ENCODE assay signal across 14 cellular contexts in genomic region chr9:83959061-83959460, GRCh38. TPM values are rescaled to one million over a fixed set of nuclear protein-coding genes. Genes with fewer than 3 reads are reported as not detected.
A peak's percentile ranks its signal among the peaks of the same experiment; 100 is the strongest.
DNase-seq lines count a peak whose midpoint lies in the region; ATAC-seq and TF ChIP-seq lines count a peak whose summit lies in the region.
"Had no signal": no experiment of that assay in that cellular context is flagged by ENCODE, and none has a peak within 500 bp of the region (broad histone marks: within the 10 kb centered on the region; RNA-seq: fewer than 3 reads in every experiment).

No MANE protein-coding gene starts in this region.

- H2AFZ ChIP-seq in osteoblast (ENCODE audit: low read length), result no peak overlapping the region

- H3K4me3 ChIP-seq in osteoblast (ENCODE audit: insufficient read depth, low read length), result no peak overlapping the region
- H3K4me3 ChIP-seq in upper lobe of left lung, result no peak overlapping the region
- H3K4me3 ChIP-seq in effector memory CD4-positive, alpha-beta T cell (ENCODE audit: insufficient read depth, low read depth, low read length, poor library complexity, severe bottlenecking), result no peak overlapping the region
- H3K4me3 ChIP-seq: suprapubic skin had no signal

- DNase-seq in EL, result peak; percentile 82
- peak; percentile 33 for DNase-seq in NCI-H2196 (lab: John Stamatoyannopoulos, UW; ENCODE audit: unreplicated experiment)
- DNase-seq in dedifferentiated amniotic fluid mesenchymal stem cell (ENCODE audit: extremely low spot score), result peak; percentile 84
- DNase-seq in osteoblast (ENCODE audit: insufficient read length, low spot score, missing footprints), result peak; percentile 82
- no peak for DNase-seq in upper lobe of left lung
- DNase-seq in activated CD8-positive, alpha-beta T cell treated with anti-CD3 and anti-CD28 coated beads, Interleukin-2, amount 10 ng/mL, durations not matched to agents 7 days and 5 days, result no peak
- no peak for DNase-seq in effector memory CD4-positive, alpha-beta T cell
- DNase-seq in SHP77 (lab: John Stamatoyannopoulos, UW), result no peak
- DNase-seq: activated naive CD8-positive, alpha-beta T cell treated with anti-CD3 and anti-CD28 coated beads, Interleukin-2, amount 10 ng/mL, durations not matched to agents 7 days and 5 days; DMS153; left cardiac atrium; nucleus accumbens had no signal

- peaks cover 20% of the 10 kb centered on the region for H3K4me1 Mint-ChIP-seq in activated CD8-positive, alpha-beta T cell treated with anti-CD3 and anti-CD28 coated beads, Interleukin-2, amount 10 ng/mL, durations not matched to agents 7 days and 5 days (ENCODE audit: low read depth)

- H3K27me3 ChIP-seq in osteoblast (ENCODE audit: insufficient read depth, low read length) (no peaks in the 10 kb centered on the region), upper lobe of left lung (no peaks in the 10 kb centered on the region)
- H3K27me3 ChIP-seq in effector memory CD4-positive, alpha-beta T cell (replicated peaks; ENCODE audit: control insufficient read depth, insufficient read depth, low read length, poor library complexity, severe bottlenecking), result no peaks in the 10 kb centered on the region
- H3K27me3 ChIP-seq: suprapubic skin had no signal

- H3K9me3 ChIP-seq in osteoblast (ENCODE audit: low read depth, low read length) (no peaks in the 10 kb centered on the region), upper lobe of left lung (no peaks in the 10 kb centered on the region)
- no peaks in the 10 kb centered on the region for H3K9me3 ChIP-seq in effector memory CD4-positive, alpha-beta T cell (ENCODE audit: control insufficient read depth, low read length)
- H3K9me3 ChIP-seq: suprapubic skin had no signal

- 73 to 80% methylated on average over 4 of the region's 4 CpGs for WGBS in upper lobe of left lung, 2 donors

- no peaks in the 10 kb centered on the region for H4K20me1 ChIP-seq in osteoblast (ENCODE audit: insufficient read depth, low read length)

- no peak for ATAC-seq in upper lobe of left lung (ENCODE audit: low FRiP score in 2 of 2)
- no peak for ATAC-seq in activated CD8-positive, alpha-beta T cell treated with anti-CD3 and anti-CD28 coated beads, Interleukin-2, amount 10 ng/mL, durations not matched to agents 7 days and 5 days

- H3K9me3 Mint-ChIP-seq in activated CD8-positive, alpha-beta T cell treated with anti-CD3 and anti-CD28 coated beads, Interleukin-2, amount 10 ng/mL, durations not matched to agents 7 days and 5 days (ENCODE audit: insufficient read depth), result no peaks in the 10 kb centered on the region
- H3K9me3 Mint-ChIP-seq: activated naive CD8-positive, alpha-beta T cell treated with anti-CD3 and anti-CD28 coated beads, Interleukin-2, amount 10 ng/mL, durations not matched to agents 7 days and 5 days had no signal

- H3K4me2 ChIP-seq in osteoblast (ENCODE audit: insufficient read depth, low read length), result no peak overlapping the region
- H3K4me2 ChIP-seq: KMS-11 had no signal

- no peak for TF ChIP-seq POLR2A in upper lobe of left lung (IDR thresholded peaks at IDR 0.05)

- H3K36me3 ChIP-seq in osteoblast (ENCODE audit: insufficient read depth, low read length) (peaks cover 3% of the 10 kb centered on the region), upper lobe of left lung (peaks cover 0 to 1% (median 0%) of the 10 kb centered on the region in 4 donors)
- H3K36me3 ChIP-seq in effector memory CD4-positive, alpha-beta T cell (ENCODE audit: control insufficient read depth, insufficient read depth, low read length), result no peaks in the 10 kb centered on the region
- H3K36me3 ChIP-seq: suprapubic skin had no signal

- POLR2A ChIA-PET in activated CD8-positive, alpha-beta T cell treated with anti-CD3 and anti-CD28 coated beads, Interleukin-2, amount 10 ng/mL, durations not matched to agents 7 days and 5 days (lab: Charles Lee), result interaction anchor here (1.2 to 1.5 kb wide), 2 partner anchors 9 to 17 kb away, joined by 3 to 7 read pairs; no protein-coding TSS in a partner anchor

- no peak overlapping the region for H3K27ac ChIP-seq in osteoblast (ENCODE audit: low read depth, low read length)
- H3K27ac ChIP-seq in upper lobe of left lung, result no peak overlapping the region
- no peak overlapping the region for H3K27ac ChIP-seq in effector memory CD4-positive, alpha-beta T cell (ENCODE audit: insufficient read depth, low read length, poor library complexity, severe bottlenecking)
- H3K27ac ChIP-seq: KMS-11, suprapubic skin had no signal

- TF ChIP-seq CTCF in osteoblast (IDR thresholded peaks at IDR 0.05; ENCODE audit: extremely low read depth, low read depth, low read length) (no peak), upper lobe of left lung (IDR thresholded peaks at IDR 0.05) (no peak)

- peaks cover 9% of the 10 kb centered on the region for H3K79me2 ChIP-seq in osteoblast (ENCODE audit: insufficient read depth, low read length)

- no peaks in the 10 kb centered on the region for H3K27me3 Mint-ChIP-seq in activated CD8-positive, alpha-beta T cell treated with anti-CD3 and anti-CD28 coated beads, Interleukin-2, amount 10 ng/mL, durations not matched to agents 7 days and 5 days (ENCODE audit: low read depth)

- no peak overlapping the region for H3K4me3 Mint-ChIP-seq in activated CD8-positive, alpha-beta T cell treated with anti-CD3 and anti-CD28 coated beads, Interleukin-2, amount 10 ng/mL, durations not matched to agents 7 days and 5 days
- H3K4me3 Mint-ChIP-seq: activated naive CD8-positive, alpha-beta T cell treated with anti-CD3 and anti-CD28 coated beads, Interleukin-2, amount 10 ng/mL, durations not matched to agents 7 days and 5 days had no signal

- TF ChIP-seq EP300 in upper lobe of left lung (IDR thresholded peaks at IDR 0.05), result no peak

- peaks cover 12% of the 10 kb centered on the region for H3K4me1 ChIP-seq in osteoblast (ENCODE audit: insufficient read depth, low read length)
- H3K4me1 ChIP-seq in upper lobe of left lung, result peaks cover 8 to 20% (median 13%) of the 10 kb centered on the region in 4 donors
- H3K4me1 ChIP-seq in effector memory CD4-positive, alpha-beta T cell (ENCODE audit: control insufficient read depth, insufficient read depth, low read length, poor library complexity, severe bottlenecking), result no peaks in the 10 kb centered on the region

- H3K36me3 Mint-ChIP-seq in activated CD8-positive, alpha-beta T cell treated with anti-CD3 and anti-CD28 coated beads, Interleukin-2, amount 10 ng/mL, durations not matched to agents 7 days and 5 days (ENCODE audit: low read depth), result peaks cover 10% of the 10 kb centered on the region

- CTCF ChIA-PET in activated CD8-positive, alpha-beta T cell treated with anti-CD3 and anti-CD28 coated beads, Interleukin-2, amount 10 ng/mL, durations not matched to agents 7 days and 5 days (lab: Charles Lee), result no interaction called here

- H3K27ac Mint-ChIP-seq in activated CD8-positive, alpha-beta T cell treated with anti-CD3 and anti-CD28 coated beads, Interleukin-2, amount 10 ng/mL, durations not matched to agents 7 days and 5 days, result no peak overlapping the region
- H3K27ac Mint-ChIP-seq: activated naive CD8-positive, alpha-beta T cell treated with anti-CD3 and anti-CD28 coated beads, Interleukin-2, amount 10 ng/mL, durations not matched to agents 7 days and 5 days had no signal

RNA-seq across cellular contexts. Expression of gene HNRNPK, which starts 21.0 kb away (rescaled TPM):
- 503 and 514 TPM in 2 replicates for total RNA-seq in osteoblast
- 100 to 1,000 TPM; 178 to 465 (median 359) TPM for total RNA-seq in upper lobe of left lung
- total RNA-seq in activated CD8-positive, alpha-beta T cell treated with anti-CD3 and anti-CD28 coated beads, Interleukin-2, amount 10 ng/mL, durations not matched to agents 7 days and 5 days, result 100 to 1,000 TPM; 683 to 726 TPM

RNA-seq across cellular contexts. Expression of gene RMI1, which starts 21.5 kb away (rescaled TPM):
- total RNA-seq in osteoblast (6.2 and 8.0 TPM in 2 replicates), upper lobe of left lung (10 to 100 TPM in 1 of 6 donors, 1 to 10 TPM in 4, under 1 TPM in 1; 0.55 to 11.5 (median 5.8) TPM)
- total RNA-seq in activated CD8-positive, alpha-beta T cell treated with anti-CD3 and anti-CD28 coated beads, Interleukin-2, amount 10 ng/mL, durations not matched to agents 7 days and 5 days, result 10 to 100 TPM; 23.3 to 23.6 TPM

RNA-seq across cellular contexts. Expression of gene KIF27, which starts 37.8 kb away (rescaled TPM):
- total RNA-seq in osteoblast (6.2 TPM in 2 replicates), upper lobe of left lung (10 to 100 TPM in 2 of 6 donors, 1 to 10 TPM in 4; 5.3 to 32.5 (median 6.7) TPM)
- 1 to 10 TPM; 1.9 to 3.2 TPM for total RNA-seq in activated CD8-positive, alpha-beta T cell treated with anti-CD3 and anti-CD28 coated beads, Interleukin-2, amount 10 ng/mL, durations not matched to agents 7 days and 5 days

Comparison
In these comparisons a context has a peak if more than half of its experiments do, and no peak if none do; other contexts are left out.
1. DNase-seq: peak in EL (single experiment), NCI-H2196 (single experiment), dedifferentiated amniotic fluid mesenchymal stem cell (single experiment) and osteoblast (single experiment); none in upper lobe of left lung (0 of 2), activated CD8-positive, alpha-beta T cell treated with anti-CD3 and anti-CD28 coated beads, Interleukin-2, amount 10 ng/mL, durations not matched to agents 7 days and 5 days (single experiment), effector memory CD4-positive, alpha-beta T cell (0 of 3) and SHP77 (0 of 2).